ENCODE assay signal across 24 cellular contexts in genomic region chr3:129656659-129657247, GRCh38. TPM values are rescaled to one million over a fixed set of nuclear protein-coding genes. Genes with fewer than 3 reads are reported as not detected.
A peak's percentile ranks its signal among the peaks of the same experiment; 100 is the strongest.
DNase-seq lines count a peak whose midpoint lies in the region; FAIRE-seq and TF ChIP-seq lines count a peak whose summit lies in the region.
"Had no signal": no experiment of that assay in that cellular context is flagged by ENCODE, and none has a peak within 500 bp of the region (broad histone marks: within the 10 kb centered on the region; RNA-seq: fewer than 3 reads in every experiment).

No MANE protein-coding gene starts in this region.

- no peaks in the 10 kb centered on the region for H3K9me3 ChIP-seq in mammary epithelial cell (replicated peaks; ENCODE audit: insufficient read depth, low read length)
- no peaks in the 10 kb centered on the region for H3K9me3 ChIP-seq in breast epithelium
- H3K9me3 ChIP-seq in endothelial cell of umbilical vein (replicated peaks; ENCODE audit: control insufficient read depth, insufficient read depth, low read length): no peaks in the 10 kb centered on the region
- H3K9me3 ChIP-seq in tibial nerve: no peaks in the 10 kb centered on the region
- H3K9me3 ChIP-seq: BLaER1 treated with 17β-estradiol and CSF1 and Interleukin-3, amounts not matched to agents 10 nM and 100 nM; testis had no signal

- BruUV-seq in mammary epithelial cell (replicated peaks; lab: Mats Ljungman, UMichigan): no TSS peak
- no TSS peak for BruUV-seq in endothelial cell of umbilical vein (replicated peaks; lab: Mats Ljungman, UMichigan)

- TF ChIP-seq EP300 in tibial nerve (IDR thresholded peaks at IDR 0.05): no peak

- peaks cover 2% of the 10 kb centered on the region for H3K36me3 ChIP-seq in mammary epithelial cell (ENCODE audit: insufficient read depth, low read length)
- H3K36me3 ChIP-seq in breast epithelium: no peaks in the 10 kb centered on the region
- H3K36me3 ChIP-seq in endothelial cell of umbilical vein (ENCODE audit: control insufficient read depth in 2 of 2, extremely low read depth in 1 of 2, insufficient read depth in 2 of 2, low read length in 2 of 2): no peaks in the 10 kb centered on the region
- H3K36me3 ChIP-seq in tibial nerve: no peaks in the 10 kb centered on the region

- intact Hi-C loops in mammary epithelial cell (cut with micrococcal nuclease) (no loop called here), breast epithelium (cut with DNase I; ENCODE audit: low total_unique reads) (no loop called here), endothelial cell of umbilical vein (cut with micrococcal nuclease) (loop anchor here (10.0 kb wide), 1 partner anchor 138 kb away; no protein-coding TSS in a partner anchor)

- DNase-seq in mammary epithelial cell (no peak), breast epithelium (ENCODE audit: low spot score in 2 of 2) (no peak), endothelial cell of umbilical vein (ENCODE audit: low read depth, low spot score) (peak; percentile 48), nephron progenitor cell (no peak), NCI-H2227 treated with DMSO at 0.1 percent for 48 hours (lab: John Stamatoyannopoulos, UW) (no peak), substantia nigra (lab: John Stamatoyannopoulos, UW) (no peak), tibial nerve (ENCODE audit: low spot score in 2 of 2) (no peak), NCI-H1092 treated with DMSO at 0.1 percent for 48 hours (lab: John Stamatoyannopoulos, UW) (no peak)
- DNase-seq: activated CD4-positive, CD25-positive, alpha-beta regulatory T cell; activated naive CD8-positive, alpha-beta T cell treated with anti-CD3 and anti-CD28 coated beads, Interleukin-2, amount 50 U/mL, for 24 hours; DMS79; HCEC 1CT; head of caudate nucleus; NCI-H1930; NCI-H510A; nucleus accumbens; SHP77; stimulated activated CD4-positive, alpha-beta T cell treated with anti-CD3 and anti-CD28 coated beads, Interleukin-4, amount 100 ng/mL, for 1 hour; T-helper 2 cell; testis had no signal

- FAIRE-seq in endothelial cell of umbilical vein (lab: Jason Lieb, UNC): no peak
- FAIRE-seq: GM18507, GM19239, HTR-8/SVneo had no signal

- H4K20me1 ChIP-seq in mammary epithelial cell (ENCODE audit: insufficient read depth, low read length): no peaks in the 10 kb centered on the region
- no peaks in the 10 kb centered on the region for H4K20me1 ChIP-seq in endothelial cell of umbilical vein (replicated peaks; ENCODE audit: control insufficient read depth, extremely low read depth, insufficient read depth, low read length)

- H3K27me3 ChIP-seq in mammary epithelial cell (ENCODE audit: insufficient read depth, low read length): no peaks in the 10 kb centered on the region
- no peaks in the 10 kb centered on the region for H3K27me3 ChIP-seq in breast epithelium
- H3K27me3 ChIP-seq in endothelial cell of umbilical vein (ENCODE audit: control insufficient read depth in 2 of 2, insufficient read depth in 2 of 2, low read length in 2 of 2): no peaks in the 10 kb centered on the region
- H3K27me3 ChIP-seq in tibial nerve: no peaks in the 10 kb centered on the region
- H3K27me3 ChIP-seq: BLaER1 treated with 17β-estradiol and CSF1 and Interleukin-3, amounts not matched to agents 10 nM and 100 nM; testis had no signal

- in situ Hi-C loops in mammary epithelial cell (cut with MboI; ENCODE audit: low sequenced_read_pairs in 2 of 2): no loop called here

- H3K9ac ChIP-seq in mammary epithelial cell (ENCODE audit: insufficient read depth, low read length) (no peak overlapping the region), endothelial cell of umbilical vein (replicated peaks; ENCODE audit: extremely low read depth, insufficient read depth, low read length) (no peak overlapping the region)
- H3K9ac ChIP-seq: BLaER1 treated with 17β-estradiol and CSF1 and Interleukin-3, amounts not matched to agents 10 nM and 100 nM had no signal

- peak overlapping the region; percentile 91 for H3K27ac Mint-ChIP-seq in nephron progenitor cell
- H3K27ac Mint-ChIP-seq: activated naive CD8-positive, alpha-beta T cell treated with anti-CD3 and anti-CD28 coated beads, Interleukin-2, amount 50 U/mL, for 24 hours had no signal

- H3K27me3 Mint-ChIP-seq in nephron progenitor cell (ENCODE audit: low read depth, poor library complexity): no peaks in the 10 kb centered on the region
- H3K27me3 Mint-ChIP-seq: activated naive CD8-positive, alpha-beta T cell treated with anti-CD3 and anti-CD28 coated beads, Interleukin-2, amount 50 U/mL, for 24 hours had no signal

- POLR2A ChIA-PET in endothelial cell of umbilical vein (lab: Charles Lee): no interaction called here

- peaks cover 41% of the 10 kb centered on the region for H3K4me1 Mint-ChIP-seq in nephron progenitor cell

- H3K79me2 ChIP-seq in mammary epithelial cell (ENCODE audit: insufficient read depth, low read length) (peaks cover 75% of the 10 kb centered on the region), endothelial cell of umbilical vein (ENCODE audit: control insufficient read depth, insufficient read depth, low read length) (peaks cover 2% of the 10 kb centered on the region)

- H2AFZ ChIP-seq in mammary epithelial cell (ENCODE audit: low read depth, low read length) (no peak overlapping the region), endothelial cell of umbilical vein (ENCODE audit: low read depth, low read length) (peak overlapping the region; percentile 14)

- 100% methylated on average over 5 of the region's 5 CpGs for WGBS in mammary epithelial cell (ENCODE audit: low coverage, missing lambda C conversion rate)
- 90 to 91% methylated on average over 5 of the region's 5 CpGs for WGBS in tibial nerve, 2 donors

- H3K4me3 Mint-ChIP-seq in nephron progenitor cell: peak overlapping the region; percentile 29
- H3K4me3 Mint-ChIP-seq: activated naive CD8-positive, alpha-beta T cell treated with anti-CD3 and anti-CD28 coated beads, Interleukin-2, amount 50 U/mL, for 24 hours had no signal

- TF ChIP-seq CTCF in mammary epithelial cell (conservative IDR thresholded peaks at IDR 0.05 in 1 of 2, IDR thresholded peaks at IDR 0.05 in 1 of 2; ENCODE audit: extremely low read depth in 1 of 2, insufficient read depth in 1 of 2, low read depth in 1 of 2, low read length in 2 of 2) (no peak), breast epithelium (IDR thresholded peaks at IDR 0.05) (no peak), endothelial cell of umbilical vein (IDR thresholded peaks at IDR 0.05; ENCODE audit: extremely low read depth in 1 of 2, insufficient read depth in 1 of 2, low read depth in 1 of 2, low read length in 2 of 2) (no peak), nephron progenitor cell (IDR thresholded peaks at IDR 0.05) (no peak), tibial nerve (IDR thresholded peaks at IDR 0.05) (no peak)

- peaks cover 13% of the 10 kb centered on the region for H3K36me3 Mint-ChIP-seq in nephron progenitor cell (ENCODE audit: low read depth)

- H3K4me2 ChIP-seq in mammary epithelial cell (ENCODE audit: insufficient read depth, low read depth, low read length) (no peak overlapping the region), endothelial cell of umbilical vein (ENCODE audit: insufficient read depth, low read length) (peak overlapping the region; percentile 59)

- H3K9me1 ChIP-seq in endothelial cell of umbilical vein (replicated peaks; ENCODE audit: control insufficient read depth, extremely low read depth, insufficient read depth, low read length): no peaks in the 10 kb centered on the region

- CTCF ChIA-PET in mammary epithelial cell (lab: Charles Lee; ENCODE audit: low non-redundant PET): no interaction called here
- CTCF ChIA-PET in endothelial cell of umbilical vein (lab: Charles Lee): interaction anchor here (0.9 to 1.6 kb wide), 2 partner anchors 8 to 169 kb away, joined by 3 to 5 read pairs; no protein-coding TSS in a partner anchor

- dilution Hi-C loops in mammary epithelial cell (cut with HindIII; ENCODE audit: low sequenced_read_pairs): no loop called here
- dilution Hi-C loops in endothelial cell of umbilical vein (cut with MboI; ENCODE audit: extremely low pct_ligation_motif_present, low sequenced_read_pairs): loop anchor here (25.0 kb wide), 1 partner anchor 181 kb away; no protein-coding TSS in a partner anchor

- H3K27ac ChIP-seq in mammary epithelial cell (ENCODE audit: insufficient read depth, low read depth, low read length): peak overlapping the region; percentile 44
- peak overlapping the region in 1 of 2 donors; percentile 46 for H3K27ac ChIP-seq in breast epithelium
- peak overlapping the region; percentile 59 for H3K27ac ChIP-seq in endothelial cell of umbilical vein (ENCODE audit: insufficient read depth, low read depth, low read length)
- no peak overlapping the region for H3K27ac ChIP-seq in substantia nigra (ENCODE audit: low read depth, low read length, poor library complexity, severe bottlenecking)
- no peak overlapping the region for H3K27ac ChIP-seq in tibial nerve
- H3K27ac ChIP-seq: BLaER1 treated with 17β-estradiol and CSF1 and Interleukin-3, amounts not matched to agents 10 nM and 100 nM had no signal

- peaks cover 28% of the 10 kb centered on the region for H3K4me1 ChIP-seq in mammary epithelial cell (ENCODE audit: insufficient read depth, low read length)
- H3K4me1 ChIP-seq in breast epithelium: no peaks in the 10 kb centered on the region
- H3K4me1 ChIP-seq in endothelial cell of umbilical vein (ENCODE audit: control insufficient read depth, extremely low read depth, insufficient read depth, low read length): peaks cover 42% of the 10 kb centered on the region
- peaks cover 0 to 33% (median 11%) of the 10 kb centered on the region in 4 donors for H3K4me1 ChIP-seq in tibial nerve

- no peak overlapping the region for H3K4me3 ChIP-seq in mammary epithelial cell (replicated peaks in 1 of 3; ENCODE audit: insufficient read depth in 1 of 3, low read depth in 2 of 3, low read length in 3 of 3)
- no peak overlapping the region for H3K4me3 ChIP-seq in breast epithelium
- H3K4me3 ChIP-seq in endothelial cell of umbilical vein (replicated peaks in 1 of 3; ENCODE audit: insufficient read depth in 1 of 3, low read depth in 1 of 3, low read length in 3 of 3): no peak overlapping the region
- H3K4me3 ChIP-seq in tibial nerve: no peak overlapping the region
- H3K4me3 ChIP-seq: BLaER1 treated with 17β-estradiol and CSF1 and Interleukin-3, amounts not matched to agents 10 nM and 100 nM; testis had no signal

- no peaks in the 10 kb centered on the region for H3K9me3 Mint-ChIP-seq in nephron progenitor cell
- H3K9me3 Mint-ChIP-seq: activated naive CD8-positive, alpha-beta T cell treated with anti-CD3 and anti-CD28 coated beads, Interleukin-2, amount 50 U/mL, for 24 hours had no signal

- TF ChIP-seq POLR2A in breast epithelium (IDR thresholded peaks at IDR 0.05) (no peak), endothelial cell of umbilical vein (IDR thresholded peaks at IDR 0.05; ENCODE audit: low read depth, low read length) (no peak), tibial nerve (IDR thresholded peaks at IDR 0.05) (no peak)

RNA-seq across cellular contexts. Expression of gene PLXND1, which starts 50.3 kb away (rescaled TPM):
- 1 to 10 TPM; 2.3 to 2.7 TPM for total RNA-seq in mammary epithelial cell
- polyA plus RNA-seq in mammary epithelial cell: 0.63 TPM
- 0.83 TPM for polyA minus RNA-seq in mammary epithelial cell
- 100 to 1,000 TPM in 2 of 3 donors, 10 to 100 TPM in 1; 53.6 to 187 (median 118) TPM for total RNA-seq in breast epithelium
- 834 and 860 TPM in 2 replicates for total RNA-seq in endothelial cell of umbilical vein
- polyA plus RNA-seq in endothelial cell of umbilical vein: 300 and 332 TPM in 2 replicates
- 436 and 495 TPM in 2 replicates for polyA plus RNA-seq in endothelial cell of umbilical vein (2011; cell fraction: cytosol; rRNA removed)
- 1,145 and 1,490 TPM in 2 replicates for polyA plus RNA-seq in endothelial cell of umbilical vein (2011; cell fraction: nucleus; rRNA removed)
- 463 and 559 TPM in 2 replicates for polyA plus RNA-seq in endothelial cell of umbilical vein (2012)
- 583 and 647 TPM in 2 replicates for polyA minus RNA-seq in endothelial cell of umbilical vein
- 21.9 TPM for polyA minus RNA-seq in endothelial cell of umbilical vein (2011; cell fraction: cytosol; rRNA and poly(A)+ RNA removed)
- 454 and 479 TPM in 2 replicates for polyA minus RNA-seq in endothelial cell of umbilical vein (2011; cell fraction: nucleus; rRNA and poly(A)+ RNA removed)
- total RNA-seq in tibial nerve: 100 to 1,000 TPM; 155 to 300 (median 197) TPM

Comparison
In these comparisons a context has a peak if more than half of its experiments do, and no peak if none do; other contexts are left out.
1. RNA of gene PLXND1, which starts 50.3 kb away (total RNA-seq): 834 to 860 TPM in endothelial cell of umbilical vein, 155 to 300 TPM in tibial nerve and 53.6 to 187 TPM in breast epithelium; 2.3 to 2.7 TPM in mammary epithelial cell; every median in the first group is over 10 times any median in the second.
2. H3K27ac ChIP-seq: peak in mammary epithelial cell (single experiment) and endothelial cell of umbilical vein (single experiment); none in substantia nigra (single experiment) and tibial nerve (0 of 4).